In genomic region chr14:87450193-87450592, GRCh38 we compare ENCODE assay signal across 4 cellular contexts.
"Had no signal": no experiment of that assay in that cellular context is flagged by ENCODE, and none has a peak within 500 bp of the region (broad histone marks: within the 10 kb centered on the region; RNA-seq: fewer than 3 reads in every experiment).

No MANE protein-coding gene starts in this region.

- ATAC-seq: GM23338 had no signal

- DNase-seq: H9, HCEC 1CT, IMR-90 had no signal

- H3K4me3 ChIP-seq: GM23338 had no signal

- H2AFZ ChIP-seq: GM23338 had no signal

- H3K4me2 ChIP-seq: GM23338 had no signal
